Comparison of ENCODE assay signal across 19 cellular contexts in the genomic region with DNA sequence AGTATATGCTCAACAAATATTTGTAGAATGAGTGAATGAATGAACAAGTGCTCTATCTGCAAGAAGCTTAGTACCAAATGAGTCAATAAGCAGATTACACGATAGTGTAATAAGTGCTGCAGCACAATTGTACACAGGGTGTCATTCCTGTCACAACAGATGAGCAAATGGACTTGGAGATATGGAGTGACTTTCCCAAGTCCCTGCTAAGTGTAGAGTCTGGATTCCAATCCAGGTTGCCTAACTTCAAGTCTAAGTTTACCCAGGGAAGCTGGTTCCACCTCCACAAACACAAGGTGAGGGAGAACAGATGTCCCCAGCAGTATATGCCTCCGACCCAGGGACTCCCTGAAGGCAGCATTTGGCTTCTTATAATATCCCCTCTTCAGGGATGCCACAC.
DNase-seq lines count a peak whose midpoint lies in the region; ATAC-seq, FAIRE-seq and TF ChIP-seq lines count a peak whose summit lies in the region.
"Had no signal": no experiment of that assay in that cellular context is flagged by ENCODE, and none has a peak within 500 bp of the region (broad histone marks: within the 10 kb centered on the region; RNA-seq: fewer than 3 reads in every experiment).

No MANE protein-coding gene starts in this region.

- no peak for TF ChIP-seq EP300 in upper lobe of left lung (IDR thresholded peaks at IDR 0.05)

- H3K4me2 ChIP-seq in GM23248 (ENCODE audit: unreplicated experiment), result no peak overlapping the region

- no peaks in the 10 kb centered on the region for H3K79me2 ChIP-seq in GM23248 (ENCODE audit: insufficient read depth)

- in situ Hi-C loops in GM23248 (cut with MboI), result no loop called here

- no peak overlapping the region for H2AFZ ChIP-seq in GM23248

- peak; percentile 67 for FAIRE-seq in urothelium cell line (lab: Jason Lieb, UNC)
- FAIRE-seq: GM12891, H1 had no signal

- no peaks in the 10 kb centered on the region for H3F3A ChIP-seq in GM23248 (ENCODE audit: insufficient read depth)

- TF ChIP-seq CTCF in upper lobe of left lung (IDR thresholded peaks at IDR 0.05), result no peak

- no peaks in the 10 kb centered on the region for H3K9me3 ChIP-seq in GM23248 (ENCODE audit: low read depth)
- no peaks in the 10 kb centered on the region for H3K9me3 ChIP-seq in upper lobe of left lung
- H3K9me3 ChIP-seq: BE2C had no signal

- H3K4me1 ChIP-seq in GM23248 (ENCODE audit: insufficient read depth), result peaks cover 8% of the 10 kb centered on the region; the same call in 1 of the 2 replicates
- peaks cover 0 to 6% (median 4%) of the 10 kb centered on the region in 4 donors for H3K4me1 ChIP-seq in upper lobe of left lung
- H3K4me1 ChIP-seq: BE2C had no signal

- H3K4me3 ChIP-seq in GM23248 (no peak overlapping the region), upper lobe of left lung (no peak overlapping the region)

- TF ChIP-seq POLR2A in upper lobe of left lung (IDR thresholded peaks at IDR 0.05), result no peak

- H4K20me1 ChIP-seq in GM23248 (ENCODE audit: insufficient read depth), result no peaks in the 10 kb centered on the region

- 44 to 51% methylated on average over 2 of the region's 2 CpGs for WGBS in GM23248 (ENCODE audit: low coverage in 1 of 2, low lambda C conversion rate in 2 of 2, missing lambda C conversion rate in 2 of 2), 2 experiments
- 44 to 68% methylated on average over 2 of the region's 2 CpGs for WGBS in upper lobe of left lung, 2 donors

- H3K27ac ChIP-seq in GM23248 (no peak overlapping the region), upper lobe of left lung (no peak overlapping the region)

- peak; percentile 47 for DNase-seq in GM23248
- DNase-seq in HuH-7 (ENCODE audit: low spot score), result peak; percentile 64
- DNase-seq in amniotic epithelial cell (ENCODE audit: low read depth), result peak; percentile 17
- DNase-seq in urothelium cell line (ENCODE audit: low spot score), result no peak
- no peak for DNase-seq in upper lobe of left lung
- DNase-seq: BE2C; C1 segment of cervical spinal cord; CD4-positive, CD25-positive, alpha-beta regulatory T cell; CD8-positive, alpha-beta memory T cell; COR-L47; DMS 273 treated with DMSO at 0.1 percent for 48 hours; DMS53; DND-41; H9; IMR-90; KBM-7 had no signal

- H3K27me3 ChIP-seq in GM23248 (replicated peaks; ENCODE audit: insufficient read depth) (peaks cover 6% of the 10 kb centered on the region; the same call in 1 of the 2 replicates), upper lobe of left lung (no peaks in the 10 kb centered on the region)
- H3K27me3 ChIP-seq: BE2C had no signal

- no peaks in the 10 kb centered on the region for H3K36me3 ChIP-seq in GM23248 (ENCODE audit: low read depth)
- no peaks in the 10 kb centered on the region for H3K36me3 ChIP-seq in upper lobe of left lung
- H3K36me3 ChIP-seq: BE2C had no signal

- H3K9ac ChIP-seq in GM23248, result no peak overlapping the region

- no peak for ATAC-seq in GM21737 (IDR thresholded peaks at IDR 0.05; ENCODE audit: unreplicated experiment)
- ATAC-seq in upper lobe of left lung (ENCODE audit: low FRiP score in 2 of 2), result no peak

- no peaks in the 10 kb centered on the region for H3K9me2 ChIP-seq in GM23248 (ENCODE audit: insufficient read depth)

Comparison
In these comparisons a context has a peak if more than half of its experiments do, and no peak if none do; other contexts are left out.
1. DNase-seq: peak in GM23248 (single experiment), HuH-7 (single experiment) and amniotic epithelial cell (single experiment); none in urothelium cell line (single experiment) and upper lobe of left lung (0 of 2).